In the genomic region with DNA sequence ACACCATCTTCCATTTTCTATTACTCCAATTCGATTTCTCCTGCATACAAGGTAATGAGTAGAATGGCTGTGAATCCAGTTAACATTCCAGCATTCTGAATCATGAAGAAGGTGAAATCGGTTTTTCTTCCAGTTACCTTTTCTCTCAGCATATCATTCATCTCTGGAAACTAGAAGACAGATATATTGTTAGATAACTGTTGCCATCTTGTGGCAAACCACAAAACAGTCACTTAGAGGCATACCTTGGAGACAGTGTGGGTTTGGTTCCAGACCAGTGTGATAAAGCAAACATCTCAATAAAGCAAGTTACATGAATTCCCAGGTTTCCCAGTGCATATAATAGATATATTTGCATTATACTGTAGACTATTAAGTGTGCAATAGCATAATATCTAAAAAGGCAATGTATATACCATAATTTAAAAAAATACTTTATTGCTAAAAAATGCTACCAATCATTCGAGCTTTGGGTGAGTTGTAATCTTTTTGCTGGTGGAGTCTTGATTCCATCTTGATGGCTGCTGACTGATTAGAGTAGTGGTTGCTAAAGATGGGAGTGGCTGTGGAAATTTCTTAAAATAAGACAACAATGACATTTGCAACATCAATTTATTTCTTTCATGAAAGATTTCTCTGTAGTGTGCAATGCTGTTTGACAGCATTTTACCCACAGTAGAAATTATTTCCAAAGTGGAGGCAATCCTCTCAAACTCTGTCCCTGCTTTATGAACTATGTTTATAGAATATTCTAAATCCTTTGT, we compare ENCODE assay signal across 7 cellular contexts.
DNase-seq lines count a peak whose midpoint lies in the region; ATAC-seq, FAIRE-seq and TF ChIP-seq lines count a peak whose summit lies in the region.

No MANE protein-coding gene starts in this region.

- H3K4me1 ChIP-seq in vagina: no peaks in the 10 kb centered on the region

- H3K36me3 ChIP-seq in vagina: no peaks in the 10 kb centered on the region

- FAIRE-seq in GM19239 (lab: Jason Lieb, UNC): peak; percentile 79

- ATAC-seq in HG03097 (IDR thresholded peaks at IDR 0.05; ENCODE audit: low FRiP score, unreplicated experiment): peak; percentile 79
- peak; percentile 67 for ATAC-seq in left colon

- no peaks in the 10 kb centered on the region for H3K9me3 ChIP-seq in vagina

- no peak overlapping the region for H3K4me3 ChIP-seq in vagina

- peak in 2 of 3 experiments; percentile 27 to 30 for TF ChIP-seq CTCF in vagina (IDR thresholded peaks at IDR 0.05)

- no peaks in the 10 kb centered on the region for H3K27me3 ChIP-seq in vagina

- TF ChIP-seq POLR2A in vagina (IDR thresholded peaks at IDR 0.05): no peak

- H3K27ac ChIP-seq in vagina: no peak overlapping the region

- intact Hi-C loops in left colon (cut with DNase I, micrococcal nuclease) (no loop called here), vagina (cut with DNase I) (no loop called here)

- DNase-seq in EL: peak; percentile 40
- peak; percentile 12 for DNase-seq in GM19239 (ENCODE audit: insufficient read length, low spot score)
- DNase-seq in NCI-H2196 treated with DMSO at 0.1 percent for 48 hours (lab: John Stamatoyannopoulos, UW; ENCODE audit: unreplicated experiment): peak; percentile 21
- peak; percentile 73 for DNase-seq in astrocyte of the hippocampus (ENCODE audit: low read depth, low spot score)
- no peak for DNase-seq in left colon
- no peak for DNase-seq in vagina (ENCODE audit: extremely low spot score in 2 of 2)

Comparison
In these comparisons a context has a peak if more than half of its experiments do, and no peak if none do; other contexts are left out.
1. DNase-seq: peak in EL (single experiment), GM19239 (single experiment), NCI-H2196 treated with DMSO at 0.1 percent for 48 hours (single experiment) and astrocyte of the hippocampus (single experiment); none in left colon (0 of 2) and vagina (0 of 2).